In the genomic region with DNA sequence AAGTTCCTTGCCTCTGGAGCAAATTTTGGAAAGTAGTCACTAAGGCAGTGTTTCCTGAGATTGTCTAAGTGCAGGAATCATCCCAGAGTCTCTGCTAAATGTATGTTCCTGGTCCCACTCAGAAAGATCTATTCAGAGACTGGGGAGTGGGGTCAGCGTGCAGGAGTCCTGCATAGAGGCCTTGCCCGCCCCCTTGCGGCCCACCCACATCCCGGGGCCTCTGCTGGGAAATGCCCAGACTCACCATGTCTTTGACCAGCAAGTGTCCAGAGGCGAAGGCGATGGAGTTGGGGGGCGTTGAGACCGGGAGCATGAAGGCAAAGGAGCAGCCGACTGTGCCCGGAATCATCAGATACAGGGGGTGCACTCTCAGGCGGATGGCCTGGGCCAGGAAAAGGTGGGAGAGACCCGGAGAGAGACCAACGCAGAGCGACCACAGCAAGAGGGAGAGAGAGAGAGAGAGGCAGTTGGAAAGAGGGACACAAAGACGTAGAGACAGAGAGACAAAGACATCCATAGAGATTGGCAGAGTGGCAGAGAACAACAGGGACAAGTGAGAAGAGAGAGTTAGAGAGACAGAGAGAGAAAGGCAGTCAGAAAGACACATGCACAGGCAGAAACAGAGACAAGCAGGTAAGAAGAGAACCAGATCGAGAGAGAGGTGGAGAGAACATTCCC, we compare ENCODE assay signal across 1 cellular context.
TF ChIP-seq lines count a peak whose summit lies in the region.

No MANE protein-coding gene starts in this region.

TF ChIP-seq in K562, 482 proteins besides CTCF, POLR2A, EP300 and RAD21 (continued from another document):
- TF ChIP-seq, protein P1, sequence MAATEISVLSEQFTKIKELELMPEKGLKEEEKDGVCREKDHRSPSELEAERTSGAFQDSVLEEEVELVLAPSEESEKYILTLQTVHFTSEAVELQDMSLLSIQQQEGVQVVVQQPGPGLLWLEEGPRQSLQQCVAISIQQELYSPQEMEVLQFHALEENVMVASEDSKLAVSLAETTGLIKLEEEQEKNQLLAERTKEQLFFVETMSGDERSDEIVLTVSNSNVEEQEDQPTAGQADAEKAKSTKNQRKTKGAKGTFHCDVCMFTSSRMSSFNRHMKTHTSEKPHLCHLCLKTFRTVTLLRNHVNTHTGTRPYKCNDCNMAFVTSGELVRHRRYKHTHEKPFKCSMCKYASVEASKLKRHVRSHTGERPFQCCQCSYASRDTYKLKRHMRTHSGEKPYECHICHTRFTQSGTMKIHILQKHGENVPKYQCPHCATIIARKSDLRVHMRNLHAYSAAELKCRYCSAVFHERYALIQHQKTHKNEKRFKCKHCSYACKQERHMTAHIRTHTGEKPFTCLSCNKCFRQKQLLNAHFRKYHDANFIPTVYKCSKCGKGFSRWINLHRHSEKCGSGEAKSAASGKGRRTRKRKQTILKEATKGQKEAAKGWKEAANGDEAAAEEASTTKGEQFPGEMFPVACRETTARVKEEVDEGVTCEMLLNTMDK (IDR thresholded peaks at IDR 0.05; ENCODE audit: borderline replicate concordance, insufficient read depth, low read depth, low read length, poor library complexity, severe bottlenecking), result peak; percentile 47
